In the genomic region with DNA sequence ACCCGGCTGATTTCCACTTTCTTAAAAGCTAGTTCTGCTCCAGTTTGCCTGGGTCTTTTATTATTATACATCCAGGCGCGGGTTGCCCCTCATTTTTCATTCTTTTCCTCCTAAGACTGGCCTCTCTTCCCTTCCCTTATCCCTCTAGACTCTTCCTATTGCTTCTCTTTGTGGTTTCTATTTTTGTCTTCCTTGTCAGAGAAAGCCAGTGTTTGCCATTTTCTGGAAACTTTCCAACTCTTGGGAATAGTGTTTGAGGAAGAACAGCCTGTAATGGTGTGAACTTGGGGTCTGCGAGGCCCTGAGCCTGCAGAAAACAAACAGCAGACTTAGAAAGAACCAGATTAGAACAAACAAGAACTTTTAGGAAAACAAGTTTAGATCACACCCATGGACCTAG, we compare ENCODE assay signal across 26 cellular contexts. TPM values are rescaled to one million over a fixed set of nuclear protein-coding genes. Genes with fewer than 3 reads are reported as not detected.
DNase-seq lines count a peak whose midpoint lies in the region; ATAC-seq and TF ChIP-seq lines count a peak whose summit lies in the region.
"Had no signal": no experiment of that assay in that cellular context is flagged by ENCODE, and none has a peak within 500 bp of the region (broad histone marks: within the 10 kb centered on the region; RNA-seq: fewer than 3 reads in every experiment).

No MANE protein-coding gene starts in this region.

- H3K4me1 Mint-ChIP-seq in GM23338 (peaks cover 33% of the 10 kb centered on the region), neural progenitor cell (peaks cover 40% of the 10 kb centered on the region)

- no peak for TF ChIP-seq CTCF in GM23338 (conservative IDR thresholded peaks at IDR 0.05; ENCODE audit: low read depth in 2 of 2)
- no peak for TF ChIP-seq CTCF in neural progenitor cell (IDR thresholded peaks at IDR 0.05)
- no peak for TF ChIP-seq CTCF in breast epithelium (IDR thresholded peaks at IDR 0.05)
- no peak for TF ChIP-seq CTCF in body of pancreas (IDR thresholded peaks at IDR 0.05)

- H3K36me3 Mint-ChIP-seq in GM23338 (ENCODE audit: low read depth) (no peaks in the 10 kb centered on the region), neural progenitor cell (peaks cover 12% of the 10 kb centered on the region)
- H3K36me3 Mint-ChIP-seq: CD8-positive, alpha-beta T cell; stimulated activated effector memory CD8-positive, alpha-beta T cell treated with anti-CD3 and anti-CD28 coated beads, Interleukin-12 subunit alpha, Interleukin-12 subunit beta, amount 100 ng/mL, for 72 hours had no signal

- ATAC-seq in GM23338 (no peak), HG03097 (IDR thresholded peaks at IDR 0.05; ENCODE audit: low FRiP score, unreplicated experiment) (no peak), body of pancreas (no peak)
- ATAC-seq: CD8-positive, alpha-beta T cell; stimulated activated effector memory CD8-positive, alpha-beta T cell treated with anti-CD3 and anti-CD28 coated beads, Interleukin-12 subunit alpha, Interleukin-12 subunit beta, amount 100 ng/mL, for 72 hours had no signal

- WGBS in body of pancreas, 2 donors: 70 to 75% methylated on average over 4 of the region's 4 CpGs

- H4K20me1 ChIP-seq in GM23338 (replicated peaks; ENCODE audit: insufficient read depth) (no peaks in the 10 kb centered on the region), neural progenitor cell (ENCODE audit: low read depth) (no peaks in the 10 kb centered on the region)

- H3K27ac Mint-ChIP-seq in GM23338 (no peak overlapping the region), neural progenitor cell (peak overlapping the region; percentile 59)
- H3K27ac Mint-ChIP-seq: CD8-positive, alpha-beta T cell had no signal

- DNase-seq in GM23338 (ENCODE audit: low spot score) (no peak), neural progenitor cell (ENCODE audit: low spot score) (no peak), breast epithelium (ENCODE audit: low spot score in 2 of 2) (no peak), KBM-7 (no peak), body of pancreas (no peak)
- DNase-seq: activated CD8-positive, alpha-beta memory T cell treated with anti-CD3 and anti-CD28 coated beads, Interleukin-2, amount 50 U/mL, for 48 hours; activated gamma-delta T cell treated with Interleukin-2 at 50 U/mL for 16 hours; CD8-positive, alpha-beta T cell; foreskin melanocyte; H7; NCI-H1092; NCI-H1930; NCI-H345; PC-9; thyroid gland had no signal

- H3F3A ChIP-seq in GM23338 (replicated peaks; ENCODE audit: low read depth) (no peaks in the 10 kb centered on the region), neural progenitor cell (ENCODE audit: low read depth) (peaks cover 22% of the 10 kb centered on the region)

- H3K27me3 Mint-ChIP-seq in GM23338 (ENCODE audit: insufficient read depth, low read depth, poor library complexity): no peaks in the 10 kb centered on the region
- H3K27me3 Mint-ChIP-seq in neural progenitor cell (ENCODE audit: insufficient read depth, low read depth): peaks cover 5% of the 10 kb centered on the region

- H3K4me2 ChIP-seq in GM23338: no peak overlapping the region
- peak overlapping the region; percentile 60 for H3K4me2 ChIP-seq in neural progenitor cell
- H3K4me2 ChIP-seq: PC-9 had no signal

- H3K36me3 ChIP-seq in GM23338 (ENCODE audit: insufficient read depth) (no peaks in the 10 kb centered on the region), neural progenitor cell (no peaks in the 10 kb centered on the region), breast epithelium (no peaks in the 10 kb centered on the region), body of pancreas (replicated peaks in 1 of 2; ENCODE audit: insufficient read depth in 1 of 2, low read depth in 2 of 2) (no peaks in the 10 kb centered on the region)
- H3K36me3 ChIP-seq: thyroid gland had no signal

- H3K4me3 Mint-ChIP-seq in GM23338 (no peak overlapping the region), neural progenitor cell (no peak overlapping the region)
- H3K4me3 Mint-ChIP-seq: CD8-positive, alpha-beta T cell; stimulated activated effector memory CD8-positive, alpha-beta T cell treated with anti-CD3 and anti-CD28 coated beads, Interleukin-12 subunit alpha, Interleukin-12 subunit beta, amount 100 ng/mL, for 72 hours had no signal

- H3K9ac ChIP-seq in neural progenitor cell: no peak overlapping the region
- H3K9ac ChIP-seq: parathyroid adenoma had no signal

- no peaks in the 10 kb centered on the region for H3K9me2 ChIP-seq in GM23338 (ENCODE audit: insufficient read depth)

- H3K27me3 ChIP-seq in GM23338 (ENCODE audit: insufficient read depth) (no peaks in the 10 kb centered on the region), layer of hippocampus (ENCODE audit: control insufficient read depth, insufficient read depth, low read length) (no peaks in the 10 kb centered on the region), neural progenitor cell (no peaks in the 10 kb centered on the region), breast epithelium (no peaks in the 10 kb centered on the region), body of pancreas (no peaks in the 10 kb centered on the region)
- H3K27me3 ChIP-seq: thyroid gland had no signal

- H3K27ac ChIP-seq in GM23338 (ENCODE audit: low read depth): no peak overlapping the region
- peak overlapping the region; percentile 19 for H3K27ac ChIP-seq in angular gyrus (ENCODE audit: low read depth, low read length)
- peak overlapping the region; percentile 33 for H3K27ac ChIP-seq in layer of hippocampus (ENCODE audit: low read depth, low read length)
- H3K27ac ChIP-seq in neural progenitor cell: peak overlapping the region; percentile 93
- H3K27ac ChIP-seq in breast epithelium: no peak overlapping the region
- H3K27ac ChIP-seq in body of pancreas: no peak overlapping the region
- H3K27ac ChIP-seq: parathyroid adenoma, PC-9, thyroid gland had no signal

- no peak for TF ChIP-seq POLR2A in breast epithelium (IDR thresholded peaks at IDR 0.05)
- TF ChIP-seq POLR2A in body of pancreas (IDR thresholded peaks at IDR 0.05): no peak

- no peaks in the 10 kb centered on the region for H3K9me3 ChIP-seq in neural progenitor cell (ENCODE audit: low read depth)
- H3K9me3 ChIP-seq in breast epithelium: no peaks in the 10 kb centered on the region
- H3K9me3 ChIP-seq in body of pancreas: no peaks in the 10 kb centered on the region
- H3K9me3 ChIP-seq: thyroid gland had no signal

- H3K79me2 ChIP-seq in GM23338 (replicated peaks; ENCODE audit: insufficient read depth) (no peaks in the 10 kb centered on the region), neural progenitor cell (ENCODE audit: low read depth) (no peaks in the 10 kb centered on the region)
- H3K79me2 ChIP-seq: parathyroid adenoma had no signal

- intact Hi-C loops in breast epithelium (cut with DNase I; ENCODE audit: low total_unique reads) (no loop called here), body of pancreas (cut with DNase I) (no loop called here)

- H3K9me3 Mint-ChIP-seq in GM23338 (no peaks in the 10 kb centered on the region), neural progenitor cell (no peaks in the 10 kb centered on the region)
- H3K9me3 Mint-ChIP-seq: CD8-positive, alpha-beta T cell; stimulated activated effector memory CD8-positive, alpha-beta T cell treated with anti-CD3 and anti-CD28 coated beads, Interleukin-12 subunit alpha, Interleukin-12 subunit beta, amount 100 ng/mL, for 72 hours had no signal

- H3K4me3 ChIP-seq in GM23338 (no peak overlapping the region), neural progenitor cell (no peak overlapping the region), breast epithelium (no peak overlapping the region), body of pancreas (no peak overlapping the region)
- H3K4me3 ChIP-seq: PC-9, thyroid gland had no signal

- H2AFZ ChIP-seq in GM23338 (peak overlapping the region; percentile 81), neural progenitor cell (replicated peaks) (no peak overlapping the region)
- H2AFZ ChIP-seq: parathyroid adenoma, PC-9 had no signal

- H3K4me1 ChIP-seq in GM23338 (ENCODE audit: insufficient read depth) (peaks cover 27% of the 10 kb centered on the region), neural progenitor cell (peaks cover 36% of the 10 kb centered on the region), breast epithelium (no peaks in the 10 kb centered on the region), body of pancreas (peaks cover 29% of the 10 kb centered on the region)
- H3K4me1 ChIP-seq: parathyroid adenoma, thyroid gland had no signal

- in situ Hi-C loops in KBM-7 (cut with MboI; ENCODE audit: low pct_unique_long_range_greater_than_20kb, low sequenced_read_pairs): no loop called here

TF ChIP-seq in GM23338, 12 proteins besides CTCF, POLR2A, EP300 and RAD21 (continues in another document):
- TF ChIP-seq POLR2AphosphoS5 (IDR thresholded peaks at IDR 0.05; ENCODE audit: low read depth): no peak
- TF ChIP-seq, protein P1, sequence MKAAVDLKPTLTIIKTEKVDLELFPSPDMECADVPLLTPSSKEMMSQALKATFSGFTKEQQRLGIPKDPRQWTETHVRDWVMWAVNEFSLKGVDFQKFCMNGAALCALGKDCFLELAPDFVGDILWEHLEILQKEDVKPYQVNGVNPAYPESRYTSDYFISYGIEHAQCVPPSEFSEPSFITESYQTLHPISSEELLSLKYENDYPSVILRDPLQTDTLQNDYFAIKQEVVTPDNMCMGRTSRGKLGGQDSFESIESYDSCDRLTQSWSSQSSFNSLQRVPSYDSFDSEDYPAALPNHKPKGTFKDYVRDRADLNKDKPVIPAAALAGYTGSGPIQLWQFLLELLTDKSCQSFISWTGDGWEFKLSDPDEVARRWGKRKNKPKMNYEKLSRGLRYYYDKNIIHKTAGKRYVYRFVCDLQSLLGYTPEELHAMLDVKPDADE (IDR thresholded peaks at IDR 0.05): no peak
- TF ChIP-seq ZNF114 (CRISPR knock-in tag; IDR thresholded peaks at IDR 0.05): no peak
- no peak for TF ChIP-seq ZNF331 (CRISPR knock-in tag; IDR thresholded peaks at IDR 0.05; ENCODE audit: low read depth)
- TF ChIP-seq CREB1 (CRISPR knock-in tag; IDR thresholded peaks at IDR 0.05; ENCODE audit: low read depth): no peak
- no peak for TF ChIP-seq EZH2 (IDR thresholded peaks at IDR 0.05; ENCODE audit: low read depth, unreplicated experiment)

RNA-seq across cellular contexts. Expression of gene PRKACG, which starts 15.6 kb away (rescaled TPM):
- total RNA-seq in GM23338 (2014; rRNA removed; shearing (Covaris generic)): not detected in 2 replicates
- not detected in 2 replicates for polyA plus RNA-seq in GM23338 (2016; fragmentation: Nextera tagmentation; extraction: Ambion mirVana)
- total RNA-seq in neural progenitor cell (ENCODE audit: low replicate concordance): not detected in 2 replicates
- not detected for total RNA-seq in breast epithelium
- total RNA-seq in body of pancreas: not detected
- total RNA-seq: CD8-positive, alpha-beta T cell; H7; kidney epithelial cell; LHCN-M2; mucosa of gallbladder; PC-9; T-helper 1 cell treated with Interleukin-12 subunit alpha and Interleukin-12 subunit beta and Interleukin-4 antibody, amounts not matched to agents 30 ng/mL and 1 ng/mL, for 36 hours; thyroid gland had no signal
- polyA plus RNA-seq: adipose tissue, esophagus had no signal

RNA-seq across cellular contexts. Expression of gene FXN, which starts 37.2 kb away (rescaled TPM):
- total RNA-seq in GM23338 (2014; rRNA removed; shearing (Covaris generic)): 17.8 and 26.1 TPM in 2 replicates
- polyA plus RNA-seq in GM23338 (2016; fragmentation: Nextera tagmentation; extraction: Ambion mirVana): 55.0 and 66.4 TPM in 2 replicates
- 23.2 and 24.8 TPM in 2 replicates for total RNA-seq in neural progenitor cell (ENCODE audit: low replicate concordance)
- total RNA-seq in breast epithelium: 1 to 10 TPM; 3.8 to 7.5 (median 6.9) TPM
- 1 to 10 TPM; 3.1 to 6.9 TPM for total RNA-seq in body of pancreas

Comparison
In these comparisons a context has a peak if more than half of its experiments do, and no peak if none do; other contexts are left out.
1. H3K27ac ChIP-seq: peak in angular gyrus (single experiment), layer of hippocampus (single experiment) and neural progenitor cell (single experiment); none in GM23338 (single experiment), breast epithelium (0 of 2) and body of pancreas (0 of 4).